Comparison of ENCODE assay signal across 20 cellular contexts in the genomic region with DNA sequence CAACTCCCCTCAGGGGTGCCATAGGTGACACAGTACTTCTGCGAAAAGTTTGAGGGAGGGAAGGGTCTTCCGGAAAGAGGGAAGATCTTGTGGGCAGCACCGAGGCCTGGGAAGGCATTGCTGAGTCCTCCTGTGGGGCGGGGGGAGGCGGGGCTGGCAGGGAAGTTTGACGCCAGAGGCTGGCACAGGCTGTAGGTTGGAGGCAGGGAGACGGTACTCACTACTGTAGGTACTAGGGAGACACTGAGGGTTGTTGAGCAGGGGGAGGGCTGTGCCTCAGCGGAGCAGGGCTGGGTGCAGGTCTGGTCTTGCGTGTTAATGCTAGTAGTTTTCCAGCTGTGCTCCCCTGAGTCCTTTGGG. TPM values are rescaled to one million over a fixed set of nuclear protein-coding genes. Genes with fewer than 3 reads are reported as not detected.
DNase-seq lines count a peak whose midpoint lies in the region; ATAC-seq and TF ChIP-seq lines count a peak whose summit lies in the region.
"Had no signal": no experiment of that assay in that cellular context is flagged by ENCODE, and none has a peak within 500 bp of the region (broad histone marks: within the 10 kb centered on the region; RNA-seq: fewer than 3 reads in every experiment).

No MANE protein-coding gene starts in this region.

- H3K18ac ChIP-seq in neuronal stem cell (ENCODE audit: low read length) = peak overlapping the region; percentile 78

- no peak overlapping the region for H2AFZ ChIP-seq in neuronal stem cell (ENCODE audit: low read length)
- H2AFZ ChIP-seq: GM23248 had no signal

- no peaks in the 10 kb centered on the region for H3K36me3 Mint-ChIP-seq in glutamatergic neuron (ENCODE audit: unreplicated experiment)
- H3K36me3 Mint-ChIP-seq: CD4-positive, CD25-positive, alpha-beta regulatory T cell; CD8-positive, alpha-beta T cell had no signal

- no peak overlapping the region for H3K4me3 ChIP-seq in heart left ventricle
- no peak overlapping the region for H3K4me3 ChIP-seq in neuronal stem cell (ENCODE audit: low read length in 2 of 2)
- H3K4me3 ChIP-seq: GM23248 had no signal

- no peak overlapping the region for H2AK5ac ChIP-seq in neuronal stem cell (ENCODE audit: low read depth, low read length)

- TF ChIP-seq POLR2A in heart left ventricle (IDR thresholded peaks at IDR 0.05) = no peak

- no peak overlapping the region for H2BK5ac ChIP-seq in neuronal stem cell (ENCODE audit: low read length)

- H3K4me1 ChIP-seq in heart left ventricle (peaks cover 0 to 10% (median 0%) of the 10 kb centered on the region in 12 donors), neuronal stem cell (ENCODE audit: control insufficient read depth in 2 of 2, insufficient read depth in 1 of 2, low read depth in 1 of 2, low read length in 2 of 2) (peaks cover 0 to 13% of the 10 kb centered on the region in 2 donors)
- H3K4me1 ChIP-seq: Caco-2 had no signal

- H3K14ac ChIP-seq in neuronal stem cell (ENCODE audit: low read length) = no peak overlapping the region

- peak overlapping the region; percentile 33 for H3K9ac ChIP-seq in neuronal stem cell (ENCODE audit: low read depth, low read length, poor library complexity)
- H3K9ac ChIP-seq: GM23248 had no signal

- no peak overlapping the region for H2BK15ac ChIP-seq in neuronal stem cell (ENCODE audit: low read length)

- no peaks in the 10 kb centered on the region for H3K79me1 ChIP-seq in neuronal stem cell (ENCODE audit: low read depth, low read length)

- peaks cover 3% of the 10 kb centered on the region for H3K9me3 Mint-ChIP-seq in glutamatergic neuron (ENCODE audit: unreplicated experiment)
- H3K9me3 Mint-ChIP-seq: CD4-positive, CD25-positive, alpha-beta regulatory T cell; CD8-positive, alpha-beta T cell had no signal

- H3K4me3 Mint-ChIP-seq in glutamatergic neuron (ENCODE audit: unreplicated experiment) = no peak overlapping the region
- H3K4me3 Mint-ChIP-seq: CD4-positive, CD25-positive, alpha-beta regulatory T cell; CD8-positive, alpha-beta T cell had no signal

- H3K27me3 Mint-ChIP-seq in glutamatergic neuron (ENCODE audit: unreplicated experiment) = peaks cover 8% of the 10 kb centered on the region
- H3K27me3 Mint-ChIP-seq: CD4-positive, CD25-positive, alpha-beta regulatory T cell had no signal

- no peak overlapping the region for H3K27ac ChIP-seq in heart left ventricle
- no peak overlapping the region for H3K27ac ChIP-seq in neuronal stem cell (replicated peaks; ENCODE audit: low read length)
- H3K27ac ChIP-seq: 22Rv1, C4-2B, GM23248 had no signal

- ATAC-seq in Right ventricle myocardium superior (ENCODE audit: poor library complexity) (no peak), heart left ventricle (no peak)
- ATAC-seq: CD8-positive, alpha-beta T cell; HCT116 had no signal

- H3K27me3 ChIP-seq in heart left ventricle = peaks cover 0 to 12% (median 0%) of the 10 kb centered on the region in 9 donors
- H3K27me3 ChIP-seq in neuronal stem cell (ENCODE audit: control insufficient read depth in 3 of 3, insufficient read depth in 3 of 3, low read depth in 1 of 3, low read length in 3 of 3) = no peaks in the 10 kb centered on the region
- H3K27me3 ChIP-seq: BE2C had no signal

- H3K36me3 ChIP-seq in heart left ventricle (no peaks in the 10 kb centered on the region), neuronal stem cell (replicated peaks in 1 of 2; ENCODE audit: control insufficient read depth in 2 of 2, insufficient read depth in 2 of 2, low read length in 2 of 2) (no peaks in the 10 kb centered on the region)
- H3K36me3 ChIP-seq: BE2C had no signal

- H4K8ac ChIP-seq in neuronal stem cell (ENCODE audit: low read depth, low read length) = no peak overlapping the region

- no peak overlapping the region for H2BK12ac ChIP-seq in neuronal stem cell (ENCODE audit: low read length)

- WGBS in heart left ventricle, 4 donors = 81 to 86% (median 84%) methylated on average over 8 to 9 of the region's 9 CpGs
- no CpG with 5 or more reads among the region's 9 CpGs for WGBS in neuronal stem cell (ENCODE audit: extremely low coverage in 2 of 2, insufficient read length in 2 of 2, insufficient replicate concordance in 1 of 2), 2 donors

- H3K4me2 ChIP-seq in neuronal stem cell (ENCODE audit: insufficient read depth, low read length, poor library complexity, severe bottlenecking) = no peak overlapping the region

- no peak overlapping the region for H2BK120ac ChIP-seq in neuronal stem cell (ENCODE audit: low read depth, low read length)

- no peak overlapping the region for H3K4ac ChIP-seq in neuronal stem cell (ENCODE audit: low read length)

- H3K4me1 Mint-ChIP-seq in glutamatergic neuron (ENCODE audit: low read depth, unreplicated experiment) = peaks cover 13% of the 10 kb centered on the region
- H3K4me1 Mint-ChIP-seq: CD4-positive, CD25-positive, alpha-beta regulatory T cell had no signal

- H3K27ac Mint-ChIP-seq in glutamatergic neuron (ENCODE audit: unreplicated experiment) = no peak overlapping the region
- H3K27ac Mint-ChIP-seq: CD4-positive, CD25-positive, alpha-beta regulatory T cell; CD8-positive, alpha-beta T cell had no signal

- intact Hi-C loops in Right ventricle myocardium superior (cut with DNase I) = no loop called here
- intact Hi-C loops in heart left ventricle (cut with DNase I) = no loop called here

- no peak overlapping the region for H4K91ac ChIP-seq in neuronal stem cell (ENCODE audit: low read depth, low read length, poor library complexity)

- peak; percentile 32 for DNase-seq in Right ventricle myocardium superior
- no peak for DNase-seq in heart left ventricle
- peak; percentile 9 for DNase-seq in glutamatergic neuron
- DNase-seq in neuronal stem cell (ENCODE audit: low spot score) = no peak
- DNase-seq in stimulated activated CD4-positive, alpha-beta T cell treated with anti-CD3 and anti-CD28 coated beads, Interleukin-12 subunit alpha, Interleukin-12 subunit beta, amount 100 ng/mL, for 4 hours = no peak
- no peak for DNase-seq in HCEC 1CT
- DNase-seq: ACHN; AML-193; BE2C; Caco-2; CD4-positive, CD25-positive, alpha-beta regulatory T cell; CD8-positive, alpha-beta T cell; DMS153; DND-41; GM23248; H7 had no signal

- H3K9me3 ChIP-seq in heart left ventricle = no peaks in the 10 kb centered on the region
- H3K9me3 ChIP-seq in neuronal stem cell (replicated peaks in 1 of 2; ENCODE audit: control insufficient read depth in 2 of 2, insufficient read depth in 1 of 2, low read depth in 1 of 2, low read length in 2 of 2) = no peaks in the 10 kb centered on the region
- H3K9me3 ChIP-seq: BE2C, Caco-2 had no signal

- TF ChIP-seq CTCF in heart left ventricle (IDR thresholded peaks at IDR 0.05) (no peak), glutamatergic neuron (IDR thresholded peaks at IDR 0.05; ENCODE audit: partially characterized antibody, unreplicated experiment) (no peak)

- no peak overlapping the region for H3K23ac ChIP-seq in neuronal stem cell (ENCODE audit: low read depth, low read length, poor library complexity)

RNA-seq across cellular contexts. Expression of gene PSAPL1, which starts 23.3 kb away (rescaled TPM):
- not detected for total RNA-seq in Right ventricle myocardium superior
- under 1 TPM in 1 of 9 donors, not detected in 8; 0.11 TPM for total RNA-seq in heart left ventricle
- polyA plus RNA-seq in heart left ventricle = not detected
- not detected for total RNA-seq in glutamatergic neuron (ENCODE audit: unreplicated experiment)
- polyA plus RNA-seq in neuronal stem cell (2013, experiment 1 of 2) = 0.01 TPM
- polyA plus RNA-seq in neuronal stem cell (2013, experiment 2 of 2) = not detected
- total RNA-seq: CD4-positive, CD25-positive, alpha-beta regulatory T cell; CD8-positive, alpha-beta T cell; GM23248; H1 had no signal
- polyA plus RNA-seq: CD4-positive, CD25-positive, alpha-beta regulatory T cell; GM23248 had no signal

Comparison
In these comparisons a context has a peak if more than half of its experiments do, and no peak if none do; other contexts are left out.
1. DNase-seq: peak in Right ventricle myocardium superior (single experiment) and glutamatergic neuron (single experiment); none in heart left ventricle (0 of 5), neuronal stem cell (single experiment), stimulated activated CD4-positive, alpha-beta T cell treated with anti-CD3 and anti-CD28 coated beads, Interleukin-12 subunit alpha, Interleukin-12 subunit beta, amount 100 ng/mL, for 4 hours (single experiment) and HCEC 1CT (single experiment).